1 cellular context compared by ENCODE assay signal in the genomic region with DNA sequence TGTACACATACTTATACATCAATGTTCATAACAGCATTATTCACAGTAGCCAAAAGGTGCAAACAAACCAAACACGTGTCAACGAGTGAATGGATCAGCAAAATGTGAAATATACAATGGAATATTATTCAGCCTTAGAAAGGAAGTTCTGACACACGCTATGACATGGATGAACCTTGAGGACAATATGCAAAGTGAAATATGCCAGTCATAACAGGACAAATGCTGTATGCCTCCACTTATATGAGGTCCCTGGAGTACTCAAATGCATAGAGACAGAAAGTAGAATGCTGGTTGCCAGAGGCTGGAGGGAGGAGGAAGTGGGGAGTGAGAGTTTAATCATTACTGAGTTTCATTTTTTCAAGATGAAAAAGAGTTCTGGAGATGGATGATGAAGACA.
TF ChIP-seq lines count a peak whose summit lies in the region.

No MANE protein-coding gene starts in this region.

TF ChIP-seq in GM12878, 131 proteins besides CTCF, POLR2A, EP300 and RAD21 (continued from another document):
- TF ChIP-seq, protein P1, sequence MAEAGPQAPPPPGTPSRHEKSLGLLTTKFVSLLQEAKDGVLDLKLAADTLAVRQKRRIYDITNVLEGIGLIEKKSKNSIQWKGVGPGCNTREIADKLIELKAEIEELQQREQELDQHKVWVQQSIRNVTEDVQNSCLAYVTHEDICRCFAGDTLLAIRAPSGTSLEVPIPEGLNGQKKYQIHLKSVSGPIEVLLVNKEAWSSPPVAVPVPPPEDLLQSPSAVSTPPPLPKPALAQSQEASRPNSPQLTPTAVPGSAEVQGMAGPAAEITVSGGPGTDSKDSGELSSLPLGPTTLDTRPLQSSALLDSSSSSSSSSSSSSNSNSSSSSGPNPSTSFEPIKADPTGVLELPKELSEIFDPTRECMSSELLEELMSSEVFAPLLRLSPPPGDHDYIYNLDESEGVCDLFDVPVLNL (IDR thresholded peaks at IDR 0.05; ENCODE audit: low read depth, low read length): no peak
- TF ChIP-seq WRNIP1 (IDR thresholded peaks at IDR 0.05; ENCODE audit: borderline replicate concordance, low read depth, low read length): no peak
- TF ChIP-seq ZNF622 (IDR thresholded peaks at IDR 0.05): no peak
- TF ChIP-seq RBBP5 (conservative IDR thresholded peaks at IDR 0.05): no peak
- peak; percentile 95 to 97 for TF ChIP-seq IKZF2 (IDR thresholded peaks at IDR 0.05)
- peak in 1 of 2 experiments; percentile 71; a peak in 1 of 4 replicates for TF ChIP-seq ETV6 (conservative IDR thresholded peaks at IDR 0.05 in 1 of 2, IDR thresholded peaks at IDR 0.05 in 1 of 2; ENCODE audit: borderline replicate concordance in 1 of 2, low read depth in 1 of 2)
- no peak for TF ChIP-seq EGR1 (IDR thresholded peaks at IDR 0.05; ENCODE audit: borderline replicate concordance in 1 of 2, low read depth in 2 of 2, low read length in 2 of 2)
- TF ChIP-seq ZNF687 (IDR thresholded peaks at IDR 0.05): peak; percentile 78
- TF ChIP-seq CREB1 (IDR thresholded peaks at IDR 0.05; ENCODE audit: low read depth): peak; percentile 37; the same call in 1 of the 2 replicates
- no peak for TF ChIP-seq LARP7 (IDR thresholded peaks at IDR 0.05)
- TF ChIP-seq SMC3 (IDR thresholded peaks at IDR 0.05; ENCODE audit: borderline replicate concordance, low read length): no peak
- TF ChIP-seq TARDBP (IDR thresholded peaks at IDR 0.05; ENCODE audit: borderline replicate concordance): no peak
- TF ChIP-seq MLLT1 (IDR thresholded peaks at IDR 0.05): no peak
- TF ChIP-seq IRF5 (IDR thresholded peaks at IDR 0.05; ENCODE audit: borderline replicate concordance): no peak
- TF ChIP-seq RELA (IDR thresholded peaks at IDR 0.05; ENCODE audit: borderline replicate concordance, partially characterized antibody): peak; percentile 8
- peak; percentile 24; the same call in 1 of the 2 replicates for TF ChIP-seq CHD2 (IDR thresholded peaks at IDR 0.05; ENCODE audit: borderline replicate concordance, low read depth, low read length)
- peak; percentile 76; the same call in 1 of the 2 replicates for TF ChIP-seq FOXM1 (IDR thresholded peaks at IDR 0.05; ENCODE audit: low read depth, low read length)
- no peak for TF ChIP-seq MYB (IDR thresholded peaks at IDR 0.05; ENCODE audit: borderline replicate concordance, low read depth, low read length)
- no peak for TF ChIP-seq HDGF (IDR thresholded peaks at IDR 0.05)
